Comparison of ENCODE assay signal across 8 cellular contexts in genomic region chr22:42856865-42857704, GRCh38. TPM values are rescaled to one million over a fixed set of nuclear protein-coding genes. Genes with fewer than 3 reads are reported as not detected.
DNase-seq lines count a peak whose midpoint lies in the region; ATAC-seq, FAIRE-seq and TF ChIP-seq lines count a peak whose summit lies in the region.

A gene with protein sequence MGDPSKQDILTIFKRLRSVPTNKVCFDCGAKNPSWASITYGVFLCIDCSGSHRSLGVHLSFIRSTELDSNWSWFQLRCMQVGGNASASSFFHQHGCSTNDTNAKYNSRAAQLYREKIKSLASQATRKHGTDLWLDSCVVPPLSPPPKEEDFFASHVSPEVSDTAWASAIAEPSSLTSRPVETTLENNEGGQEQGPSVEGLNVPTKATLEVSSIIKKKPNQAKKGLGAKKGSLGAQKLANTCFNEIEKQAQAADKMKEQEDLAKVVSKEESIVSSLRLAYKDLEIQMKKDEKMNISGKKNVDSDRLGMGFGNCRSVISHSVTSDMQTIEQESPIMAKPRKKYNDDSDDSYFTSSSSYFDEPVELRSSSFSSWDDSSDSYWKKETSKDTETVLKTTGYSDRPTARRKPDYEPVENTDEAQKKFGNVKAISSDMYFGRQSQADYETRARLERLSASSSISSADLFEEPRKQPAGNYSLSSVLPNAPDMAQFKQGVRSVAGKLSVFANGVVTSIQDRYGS (minus strand): TSS chr22:42857273. CDS start chr22:42857182, 91 bp downstream.

- H3K4me1 ChIP-seq in heart right ventricle, result peaks cover 9 to 39% (median 26%) of the 10 kb centered on the region in 9 donors

- DNase-seq in GM12892 (ENCODE audit: insufficient read length), result peak; percentile 95
- peak; percentile 81 for DNase-seq in NCI-H146 (lab: John Stamatoyannopoulos, UW)
- DNase-seq in amniotic epithelial cell (ENCODE audit: low read depth), result peak; percentile 86
- DNase-seq in heart right ventricle, result peak; percentile 93 to 96
- peak; percentile 89 to 99 (median 94) for DNase-seq in posterior cingulate gyrus
- peak; percentile 97 for DNase-seq in type B pancreatic cell (ENCODE audit: extremely low spot score, unreplicated experiment)

- H3K27ac ChIP-seq in heart right ventricle, result peak within 1 kb of the TSS; percentile 92 to 99 (median 98)

- WGBS in heart right ventricle, 2 donors, result 6 to 10% methylated on average over 62 to 111 of the region's 111 CpGs

- peaks cover 0 to 5% (median 0%) of the 10 kb centered on the region in 9 donors for H3K36me3 ChIP-seq in heart right ventricle

- intact Hi-C loops in T-helper 1 cell treated with Interleukin-12 subunit alpha and Interleukin-12 subunit beta and Interleukin-4 antibody, amounts not matched to agents 30 ng/mL and 1 ng/mL, for 36 hours (cut with micrococcal nuclease), result loop anchor here (1.0 to 2.0 kb wide), 7 partner anchors 38 to 275 kb away; partner anchors contain the start of genes BIK, CYB5R3, PACSIN2 and TTLL1
- intact Hi-C loops in heart right ventricle (cut with DNase I) (loop anchor here in 1 of 10 donors (5.0 kb wide), 1 partner anchor 155 kb away; no protein-coding TSS in a partner anchor), posterior cingulate gyrus (cut with DNase I) (no loop called here)

- ATAC-seq in HG02840 (IDR thresholded peaks at IDR 0.05; ENCODE audit: low FRiP score, unreplicated experiment) (peak; percentile 85), heart right ventricle (peak; percentile 96 to 98 (median 97))

- H3K4me1 Mint-ChIP-seq in type B pancreatic cell (ENCODE audit: unreplicated experiment), result peaks cover 7% of the 10 kb centered on the region

- TF ChIP-seq POLR2A in GM12892 (IDR thresholded peaks at IDR 0.05; ENCODE audit: low read depth, low read length), result peak; percentile 71

- peak within 1 kb of the TSS; percentile 93 for H3K4me3 Mint-ChIP-seq in type B pancreatic cell

- no peaks in the 10 kb centered on the region for H3K27me3 Mint-ChIP-seq in type B pancreatic cell

- H3K4me3 ChIP-seq in heart right ventricle, result peak within 1 kb of the TSS; percentile 67 to 98 (median 80)

- H3K27me3 ChIP-seq in heart right ventricle, result no peaks in the 10 kb centered on the region

- no peaks in the 10 kb centered on the region for H3K9me3 ChIP-seq in heart right ventricle

- H3K27ac Mint-ChIP-seq in type B pancreatic cell, result peak within 1 kb of the TSS; percentile 94

- no peak for TF ChIP-seq CTCF in heart right ventricle (IDR thresholded peaks at IDR 0.05)
- no peak for TF ChIP-seq CTCF in type B pancreatic cell (conservative IDR thresholded peaks at IDR 0.05)

- H3K9me3 Mint-ChIP-seq in type B pancreatic cell, result peaks cover 2% of the 10 kb centered on the region

- peaks cover 2% of the 10 kb centered on the region for H3K36me3 Mint-ChIP-seq in type B pancreatic cell

- FAIRE-seq in GM12892 (lab: Jason Lieb, UNC), result peak; percentile 99

RNA-seq across cellular contexts. Expression of the gene that starts here (rescaled TPM):
- 38.4 TPM for polyA plus RNA-seq in GM12892 (2012; ENCODE audit: missing spikeins)
- 38.5 and 43.8 TPM in 2 replicates for total RNA-seq in T-helper 1 cell treated with Interleukin-12 subunit alpha and Interleukin-12 subunit beta and Interleukin-4 antibody, amounts not matched to agents 30 ng/mL and 1 ng/mL, for 36 hours
- total RNA-seq in heart right ventricle, result 10 to 100 TPM; 10.6 to 29.4 (median 23.2) TPM
- polyA plus RNA-seq in heart right ventricle, result 10 to 100 TPM; 21.9 to 24.4 TPM
- 29.3 and 34.6 TPM in 2 replicates for total RNA-seq in type B pancreatic cell (ENCODE audit: low replicate concordance)

Comparison
In these comparisons a context has a peak if more than half of its experiments do, and no peak if none do; other contexts are left out.
1. Peak in every context shown above with its lines: DNase-seq, ATAC-seq, H3K4me3 ChIP-seq and H3K27ac ChIP-seq.